In genomic region chr20:47330071-47330470, GRCh38 we compare ENCODE assay signal across 16 cellular contexts. TPM values are rescaled to one million over a fixed set of nuclear protein-coding genes. Genes with fewer than 3 reads are reported as not detected.
DNase-seq lines count a peak whose midpoint lies in the region; ATAC-seq and TF ChIP-seq lines count a peak whose summit lies in the region.
"Had no signal": no experiment of that assay in that cellular context is flagged by ENCODE, and none has a peak within 500 bp of the region (broad histone marks: within the 10 kb centered on the region; RNA-seq: fewer than 3 reads in every experiment).

No MANE protein-coding gene starts in this region.

- H3K4me1 ChIP-seq in adipocyte (ENCODE audit: control insufficient read depth, insufficient read depth, low read length) (peaks cover 58% of the 10 kb centered on the region), lower lobe of right lung (peaks cover 57% of the 10 kb centered on the region), subcutaneous abdominal adipose tissue (ENCODE audit: control insufficient read depth in 5 of 5, insufficient read depth in 5 of 5, low read length in 5 of 5) (peaks cover 18 to 47% (median 43%) of the 10 kb centered on the region in 5 donors)

- H3K36me3 ChIP-seq in MG63 (peaks cover 48% of the 10 kb centered on the region), adipocyte (ENCODE audit: control insufficient read depth, insufficient read depth, low read length, severe bottlenecking) (peaks cover 3% of the 10 kb centered on the region), lower lobe of right lung (peaks cover 9% of the 10 kb centered on the region), subcutaneous abdominal adipose tissue (ENCODE audit: control insufficient read depth in 5 of 5, insufficient read depth in 5 of 5, low read length in 5 of 5) (no peaks in the 10 kb centered on the region)

- H3K27ac ChIP-seq in lower lobe of right lung (peak overlapping the region; percentile 58), subcutaneous abdominal adipose tissue (ENCODE audit: low read depth, low read length) (peak overlapping the region; percentile 78)

- H3K9me3 ChIP-seq in MG63, result no peaks in the 10 kb centered on the region
- H3K9me3 ChIP-seq in adipocyte (ENCODE audit: control insufficient read depth, low read length), result no peaks in the 10 kb centered on the region
- H3K9me3 ChIP-seq in lower lobe of right lung, result no peaks in the 10 kb centered on the region
- no peaks in the 10 kb centered on the region for H3K9me3 ChIP-seq in subcutaneous abdominal adipose tissue (ENCODE audit: control insufficient read depth in 5 of 5, low read length in 5 of 5)

- H3K27me3 ChIP-seq in MG63 (no peaks in the 10 kb centered on the region), adipocyte (replicated peaks; ENCODE audit: control insufficient read depth, insufficient read depth, low read length) (no peaks in the 10 kb centered on the region), lower lobe of right lung (ENCODE audit: low read depth) (no peaks in the 10 kb centered on the region), subcutaneous abdominal adipose tissue (ENCODE audit: control insufficient read depth in 5 of 5, insufficient read depth in 4 of 5, low read length in 5 of 5) (no peaks in the 10 kb centered on the region)

- H3K4me3 ChIP-seq in MG63 (no peak overlapping the region), adipocyte (ENCODE audit: low read length) (no peak overlapping the region), lower lobe of right lung (no peak overlapping the region), subcutaneous abdominal adipose tissue (ENCODE audit: low read depth in 1 of 5, low read length in 5 of 5) (peak overlapping the region in 1 of 5 donors; percentile 42)

- peak; percentile 17 for DNase-seq in MG63
- no peak for DNase-seq in adipocyte (ENCODE audit: low read depth)
- DNase-seq in lower lobe of right lung, result no peak
- DNase-seq: activated CD4-positive, CD25-positive, alpha-beta regulatory T cell treated with anti-CD3 and anti-CD28 coated beads, Interleukin-2, amount 50 U/mL, for 72 hours; CD8-positive, alpha-beta T cell; GDM1; H7; islet precursor cell; MM.1S; NCI-H2171; stimulated activated naive CD4-positive, alpha-beta T cell had no signal

- no peak for TF ChIP-seq CTCF in lower lobe of right lung (IDR thresholded peaks at IDR 0.05)

- intact Hi-C loops in lower lobe of right lung (cut with DNase I), result no loop called here

- ATAC-seq in lower lobe of right lung (no peak), GM18867 (IDR thresholded peaks at IDR 0.05; ENCODE audit: unreplicated experiment) (no peak), GM18861 (IDR thresholded peaks at IDR 0.05; ENCODE audit: unreplicated experiment) (no peak), GM21717 (IDR thresholded peaks at IDR 0.05; ENCODE audit: unreplicated experiment) (no peak)
- ATAC-seq: CD8-positive, alpha-beta T cell; sciatic nerve had no signal

- peak overlapping the region; percentile 72 for H3K9ac ChIP-seq in adipocyte (ENCODE audit: low read length)
- H3K9ac ChIP-seq in subcutaneous abdominal adipose tissue (ENCODE audit: low read length in 5 of 5), result peak overlapping the region in 1 of 5 donors; percentile 33

RNA-seq across cellular contexts. Expression of gene ZMYND8, which starts 26.4 kb away (rescaled TPM):
- 10.2 and 14.1 TPM in 2 replicates for total RNA-seq in MG63 (2014; rRNA removed; shearing (Covaris generic); ENCODE audit: low replicate concordance)
- total RNA-seq in lower lobe of right lung, result 57.6 TPM
